Comparison of ENCODE assay signal across 8 cellular contexts in the genomic region with DNA sequence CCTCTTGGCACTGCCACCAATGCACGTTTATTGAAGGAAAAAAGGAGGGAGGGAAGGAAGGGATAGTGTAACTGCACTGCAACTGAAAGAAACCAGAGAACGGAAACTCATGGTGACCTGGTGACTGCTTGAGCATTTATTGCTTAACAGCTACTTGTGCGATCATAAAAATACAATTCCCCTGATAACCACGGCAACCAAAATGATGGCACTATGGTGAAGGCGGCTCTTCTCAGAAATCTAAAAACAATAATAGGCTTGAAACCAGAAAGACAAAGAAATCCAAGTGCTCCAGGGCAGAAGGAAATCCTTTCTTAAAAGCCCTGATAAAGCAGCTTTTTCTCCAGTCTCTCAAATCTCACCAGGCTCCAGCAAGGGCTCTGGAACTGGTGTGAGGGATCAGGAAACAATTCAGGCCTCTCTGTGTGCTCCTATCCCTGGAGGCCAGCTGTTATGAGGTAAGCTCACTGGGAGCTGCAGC. TPM values are rescaled to one million over a fixed set of nuclear protein-coding genes. Genes with fewer than 3 reads are reported as not detected.
A peak's percentile ranks its signal among the peaks of the same experiment; 100 is the strongest.
DNase-seq lines count a peak whose midpoint lies in the region; ATAC-seq and TF ChIP-seq lines count a peak whose summit lies in the region.

No MANE protein-coding gene starts in this region.

- no peak overlapping the region for H3K4me2 ChIP-seq in mesendoderm (ENCODE audit: low read length)

- peaks cover 4% of the 10 kb centered on the region for H3K79me1 ChIP-seq in mesendoderm (ENCODE audit: low read length)

- no peaks in the 10 kb centered on the region for H3K36me3 Mint-ChIP-seq in natural killer cell
- no peaks in the 10 kb centered on the region for H3K36me3 Mint-ChIP-seq in natural killer cell treated with Interleukin-12 subunit alpha and Interleukin-12 subunit beta and Interleukin-15 and Interleukin-18, amount 100 ng/mL, for 72 hours
- H3K36me3 Mint-ChIP-seq in brain = peaks cover 28% of the 10 kb centered on the region

- H2AK5ac ChIP-seq in mesendoderm (ENCODE audit: low read length) = no peak overlapping the region

- H3K4me3 ChIP-seq in mesendoderm (ENCODE audit: low read length) = no peak overlapping the region

- H3K18ac ChIP-seq in mesendoderm (ENCODE audit: low read length) = no peak overlapping the region

- no peaks in the 10 kb centered on the region for H3K27me3 ChIP-seq in mesendoderm (ENCODE audit: insufficient read depth, low read length, poor library complexity)

- H2BK15ac ChIP-seq in mesendoderm (replicated peaks; ENCODE audit: low read depth) = no peak overlapping the region

- no peak overlapping the region for H3K4ac ChIP-seq in mesendoderm (ENCODE audit: low read depth, low read length)

- ATAC-seq in natural killer cell (no peak), HG03095 (IDR thresholded peaks at IDR 0.05; ENCODE audit: unreplicated experiment) (no peak), HG02763 (IDR thresholded peaks at IDR 0.05; ENCODE audit: unreplicated experiment) (no peak), GM21717 (IDR thresholded peaks at IDR 0.05; ENCODE audit: unreplicated experiment) (no peak)
- ATAC-seq in natural killer cell treated with Interleukin-12 subunit alpha and Interleukin-12 subunit beta and Interleukin-15 and Interleukin-18, amount 100 ng/mL, for 72 hours = no peak

- TF ChIP-seq CTCF in natural killer cell (IDR thresholded peaks at IDR 0.05) (no peak), brain (conservative IDR thresholded peaks at IDR 0.05) (no peak)

- H3K56ac ChIP-seq in mesendoderm (ENCODE audit: low read length) = no peak overlapping the region

- H3K79me2 ChIP-seq in mesendoderm (ENCODE audit: control insufficient read depth, insufficient read depth, low read length) = no peaks in the 10 kb centered on the region

- H3K36me3 ChIP-seq in mesendoderm (ENCODE audit: control insufficient read depth, insufficient read depth, low read length) = no peaks in the 10 kb centered on the region

- H3K23ac ChIP-seq in mesendoderm (ENCODE audit: low read length) = no peak overlapping the region

- no peaks in the 10 kb centered on the region for H3K27me3 Mint-ChIP-seq in natural killer cell (ENCODE audit: low read depth in 2 of 2)
- no peaks in the 10 kb centered on the region for H3K27me3 Mint-ChIP-seq in natural killer cell treated with Interleukin-12 subunit alpha and Interleukin-12 subunit beta and Interleukin-15 and Interleukin-18, amount 100 ng/mL, for 72 hours
- H3K27me3 Mint-ChIP-seq in brain = peaks cover 3% of the 10 kb centered on the region

- H4K8ac ChIP-seq in mesendoderm (ENCODE audit: low read depth, low read length) = no peak overlapping the region

- no peak overlapping the region for H2BK120ac ChIP-seq in mesendoderm (ENCODE audit: low read depth, low read length)

- H3K9me3 Mint-ChIP-seq in natural killer cell (no peaks in the 10 kb centered on the region), brain (no peaks in the 10 kb centered on the region)
- no peaks in the 10 kb centered on the region for H3K9me3 Mint-ChIP-seq in natural killer cell treated with Interleukin-12 subunit alpha and Interleukin-12 subunit beta and Interleukin-15 and Interleukin-18, amount 100 ng/mL, for 72 hours

- no peak for DNase-seq in natural killer cell
- DNase-seq in natural killer cell treated with Interleukin-12 subunit alpha and Interleukin-12 subunit beta and Interleukin-15 and Interleukin-18, amount 100 ng/mL, for 72 hours (ENCODE audit: low spot score) = no peak
- DNase-seq in mesendoderm = peak; percentile 73
- DNase-seq in HUDEP-2 (lab: John Stamatoyannopoulos, UW; ENCODE audit: unreplicated experiment in 76 of 76) = no peak

- peak overlapping the region; percentile 1 for H3K27ac ChIP-seq in mesendoderm (ENCODE audit: low read depth, low read length)

- no CpG with 5 or more reads among the region's 5 CpGs for WGBS in mesendoderm (ENCODE audit: extremely low coverage, insufficient coverage, low lambda C conversion rate)

- H3K4me3 Mint-ChIP-seq in natural killer cell (peak overlapping the region; percentile 40), brain (peak overlapping the region; percentile 93 to 97 (median 95))
- H3K4me3 Mint-ChIP-seq in natural killer cell treated with Interleukin-12 subunit alpha and Interleukin-12 subunit beta and Interleukin-15 and Interleukin-18, amount 100 ng/mL, for 72 hours = no peak overlapping the region

- peaks cover 17 to 21% of the 10 kb centered on the region in 2 donors for H3K4me1 Mint-ChIP-seq in natural killer cell
- H3K4me1 Mint-ChIP-seq in natural killer cell treated with Interleukin-12 subunit alpha and Interleukin-12 subunit beta and Interleukin-15 and Interleukin-18, amount 100 ng/mL, for 72 hours (ENCODE audit: low read depth in 2 of 2) = peaks cover 20 to 24% of the 10 kb centered on the region in 2 donors
- peaks cover 72% of the 10 kb centered on the region for H3K4me1 Mint-ChIP-seq in brain

- H4K5ac ChIP-seq in mesendoderm (ENCODE audit: low read length) = no peak overlapping the region

- intact Hi-C loops in natural killer cell (cut with micrococcal nuclease) = no loop called here

- no peak overlapping the region for H2BK5ac ChIP-seq in mesendoderm (ENCODE audit: low read length)

- no peak overlapping the region for H3K9ac ChIP-seq in mesendoderm (ENCODE audit: low read length)

- H3K4me1 ChIP-seq in mesendoderm (ENCODE audit: control insufficient read depth, low read depth, low read length) = no peaks in the 10 kb centered on the region

- no peak overlapping the region for H3K27ac Mint-ChIP-seq in natural killer cell
- H3K27ac Mint-ChIP-seq in natural killer cell treated with Interleukin-12 subunit alpha and Interleukin-12 subunit beta and Interleukin-15 and Interleukin-18, amount 100 ng/mL, for 72 hours = no peak overlapping the region
- peak overlapping the region; percentile 73 to 98 (median 91) for H3K27ac Mint-ChIP-seq in brain

RNA-seq across cellular contexts. Expression of a gene that starts 1.9 kb away (rescaled TPM):
- 1 to 10 TPM; 1.7 to 2.2 (median 2.1) TPM for total RNA-seq in natural killer cell
- 1 to 10 TPM; 4.3 to 8.7 TPM for total RNA-seq in natural killer cell treated with Interleukin-12 subunit alpha and Interleukin-12 subunit beta and Interleukin-15 and Interleukin-18, amount 100 ng/mL, for 72 hours
- polyA plus RNA-seq in brain (ENCODE audit: insufficient read depth, low read depth, low replicate concordance) = 12.3 TPM
- polyA plus RNA-seq in mesendoderm (2013, experiment 1 of 2) = 5.3 TPM
- 5.3 TPM for polyA plus RNA-seq in mesendoderm (2013, experiment 2 of 2)

RNA-seq across cellular contexts. Expression of a gene that starts 18.1 kb away (rescaled TPM):
- 10 to 100 TPM; 29.3 to 38.9 (median 36.7) TPM for total RNA-seq in natural killer cell
- total RNA-seq in natural killer cell treated with Interleukin-12 subunit alpha and Interleukin-12 subunit beta and Interleukin-15 and Interleukin-18, amount 100 ng/mL, for 72 hours = 100 to 1,000 TPM in 1 of 2 donors, 10 to 100 TPM in 1; 93.0 to 136 TPM
- 113 TPM for polyA plus RNA-seq in brain (ENCODE audit: insufficient read depth, low read depth, low replicate concordance)
- polyA plus RNA-seq in mesendoderm (2013, experiment 1 of 2) = 311 TPM
- polyA plus RNA-seq in mesendoderm (2013, experiment 2 of 2) = 314 TPM

Comparison
In these comparisons a context has a peak if more than half of its experiments do, and no peak if none do; other contexts are left out.
1. H3K27ac Mint-ChIP-seq: peak in brain (5 of 5); none in natural killer cell (0 of 2) and natural killer cell treated with Interleukin-12 subunit alpha and Interleukin-12 subunit beta and Interleukin-15 and Interleukin-18, amount 100 ng/mL, for 72 hours (0 of 2).